In genomic region chr7:2758673-2759603, GRCh38 we compare ENCODE assay signal across 8 cellular contexts.
A peak's percentile ranks its signal among the peaks of the same experiment; 100 is the strongest.
DNase-seq lines count a peak whose midpoint lies in the region; ATAC-seq and TF ChIP-seq lines count a peak whose summit lies in the region.

No MANE protein-coding gene starts in this region.

- H3K27me3 Mint-ChIP-seq in HFFc6 (ENCODE audit: insufficient read depth): peaks cover 2% of the 10 kb centered on the region; the same call in 1 of the 2 replicates
- no peaks in the 10 kb centered on the region for H3K27me3 Mint-ChIP-seq in natural killer cell (ENCODE audit: low read depth in 2 of 2)

- CTCF ChIA-PET in AG04450 (lab: Charles Lee): interaction anchor here (0.6 to 1.8 kb wide), 3 partner anchors 36 to 106 kb away, joined by 4 to 7 read pairs (median 5); no protein-coding TSS in a partner anchor

- no peak overlapping the region; the same call in 1 of the 2 replicates for H3K4me3 ChIP-seq in AG04450 (ENCODE audit: low read depth, low read length)
- H3K4me3 ChIP-seq in brain microvascular endothelial cell (ENCODE audit: low read depth, low read length): peak overlapping the region; percentile 12

- DNase-seq in AG04450 (ENCODE audit: low read depth, low spot score) (no peak), HFFc6 (no peak), brain microvascular endothelial cell (no peak), natural killer cell (no peak), NCI-H82 (lab: John Stamatoyannopoulos, UW) (no peak), posterior vena cava (ENCODE audit: low spot score) (no peak)

- in situ Hi-C loops in brain microvascular endothelial cell (cut with HindIII; ENCODE audit: low pct_ligation_motif_present, low sequenced_read_pairs): no loop called here

- no peaks in the 10 kb centered on the region for H3K27me3 ChIP-seq in AG04450 (ENCODE audit: control insufficient read depth, insufficient read depth, low read length)
- H3K27me3 ChIP-seq in brain microvascular endothelial cell (replicated peaks): no peaks in the 10 kb centered on the region

- intact Hi-C loops in natural killer cell (cut with micrococcal nuclease): no loop called here
- intact Hi-C loops in posterior vena cava (cut with DNase I): no loop called here

- H3K36me3 ChIP-seq in brain microvascular endothelial cell (replicated peaks): no peaks in the 10 kb centered on the region

- TF ChIP-seq CTCF in AG04450 (IDR thresholded peaks at IDR 0.05; ENCODE audit: low read depth, low read length) (no peak), HFFc6 (IDR thresholded peaks at IDR 0.05) (no peak), brain microvascular endothelial cell (IDR thresholded peaks at IDR 0.05; ENCODE audit: low read depth, low read length, missing control alignments) (no peak), natural killer cell (IDR thresholded peaks at IDR 0.05) (no peak)

- peaks cover 7% of the 10 kb centered on the region; the same call in 1 of the 2 replicates for H3K9me3 Mint-ChIP-seq in HFFc6
- no peaks in the 10 kb centered on the region for H3K9me3 Mint-ChIP-seq in natural killer cell

- POLR2A ChIA-PET in AG04450 (lab: Yijun Ruan, JAX): interaction anchor here (0.5 to 2.1 kb wide), 10 partner anchors 11 to 115 kb away, joined by 3 to 15 read pairs (median 5); no protein-coding TSS in a partner anchor

- peaks cover 55% of the 10 kb centered on the region for H3K36me3 Mint-ChIP-seq in HFFc6 (ENCODE audit: low read depth)
- no peaks in the 10 kb centered on the region for H3K36me3 Mint-ChIP-seq in natural killer cell

- H3K4me3 Mint-ChIP-seq in HFFc6 (peak overlapping the region; percentile 85), natural killer cell (no peak overlapping the region)

- H3K4me1 Mint-ChIP-seq in HFFc6 (ENCODE audit: low read depth) (peaks cover 88% of the 10 kb centered on the region), natural killer cell (peaks cover 29 to 31% of the 10 kb centered on the region in 2 donors)

- H3K27ac ChIP-seq in AG04450 (ENCODE audit: low read depth, low read length) (peak overlapping the region; percentile 97), brain microvascular endothelial cell (peak overlapping the region; percentile 97)

- peaks cover 4% of the 10 kb centered on the region for H3K9me3 ChIP-seq in AG04450 (ENCODE audit: control insufficient read depth, insufficient read depth, low read length)

- peak overlapping the region; percentile 95 for H3K27ac Mint-ChIP-seq in HFFc6
- H3K27ac Mint-ChIP-seq in natural killer cell: peak overlapping the region; percentile 16 to 62

- peak in 1 of 3 donors; percentile 53 for ATAC-seq in natural killer cell
- no peak for ATAC-seq in HG02981 (IDR thresholded peaks at IDR 0.05; ENCODE audit: unreplicated experiment)
- ATAC-seq in GM18520 (IDR thresholded peaks at IDR 0.05; ENCODE audit: unreplicated experiment): no peak
